Comparison of ENCODE assay signal across 19 cellular contexts in genomic region chr9:70959366-70959765, GRCh38.
"Had no signal": no experiment of that assay in that cellular context is flagged by ENCODE, and none has a peak within 500 bp of the region (broad histone marks: within the 10 kb centered on the region; RNA-seq: fewer than 3 reads in every experiment).

No MANE protein-coding gene starts in this region.

- DNase-seq: dermis blood vessel endothelial cell; effector memory CD4-positive, alpha-beta T cell; foreskin melanocyte; heart right ventricle; left cardiac atrium; left lung; naive thymus-derived CD8-positive, alpha-beta T cell; occipital lobe; pancreas; right lobe of liver; small intestine; stimulated activated CD4-positive, alpha-beta T cell treated with anti-CD3 and anti-CD28 coated beads, Interleukin-15, amount 100 ng/mL, for 24 hours; stimulated activated CD4-positive, alpha-beta T cell treated with anti-CD3 and anti-CD28 coated beads, Interleukin-2, amount 100 ng/mL, for 48 hours; stimulated activated naive CD4-positive, alpha-beta T cell; stimulated activated naive CD8-positive, alpha-beta T cell treated with anti-CD3 and anti-CD28 coated beads, Interleukin-15, amount 100 ng/mL, for 72 hours; transverse colon had no signal

- H3K4me3 ChIP-seq: coronary artery, heart right ventricle, left lung, pancreas, right lobe of liver, suprapubic skin, transverse colon, vagina had no signal

- H3K9me3 ChIP-seq: heart right ventricle, left lung, pancreas, right lobe of liver, suprapubic skin, transverse colon, vagina had no signal

- H3K27ac ChIP-seq: coronary artery, heart right ventricle, left lung, pancreas, right lobe of liver, suprapubic skin, transverse colon, vagina had no signal

- H3K4me1 ChIP-seq: left lung, pancreas, suprapubic skin, transverse colon, vagina had no signal

- H3K36me3 ChIP-seq: heart right ventricle, left lung, pancreas, right lobe of liver, suprapubic skin, transverse colon, vagina had no signal

- H3K27me3 ChIP-seq: heart right ventricle, left lung, pancreas, right lobe of liver, suprapubic skin, transverse colon, vagina had no signal
